ENCODE assay signal across 8 cellular contexts in the genomic region with DNA sequence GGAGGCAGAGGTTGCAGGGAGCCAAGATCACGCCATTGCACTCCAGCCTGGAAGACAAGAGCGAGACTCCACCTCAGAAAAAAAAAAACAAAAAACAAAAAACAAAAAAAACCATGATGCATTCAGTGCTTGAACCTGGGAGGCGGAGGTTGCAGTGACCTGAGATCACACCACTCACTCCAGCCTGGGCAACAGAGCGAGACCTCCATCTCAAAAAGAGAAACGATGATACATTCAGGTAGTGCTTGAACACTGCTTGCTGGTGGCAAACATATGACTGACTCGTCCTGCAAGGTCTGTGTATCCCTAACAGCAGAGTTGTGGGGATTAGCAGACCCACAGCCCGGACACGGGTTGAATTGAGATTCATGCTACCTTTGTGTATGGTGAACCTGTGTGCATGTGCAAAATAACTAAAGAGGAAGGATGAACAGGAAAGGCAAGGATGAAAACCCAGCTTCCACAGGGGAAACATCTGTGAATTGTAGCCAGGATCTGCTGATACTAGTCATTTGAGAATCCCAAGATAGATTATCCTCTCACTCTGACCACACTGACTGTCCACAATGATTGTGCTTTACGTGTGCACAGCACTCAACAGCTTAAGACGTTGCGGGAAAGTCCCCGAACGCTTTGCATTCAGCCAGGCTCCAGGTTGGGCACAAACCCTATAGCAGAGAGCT. TPM values are rescaled to one million over a fixed set of nuclear protein-coding genes. Genes with fewer than 3 reads are reported as not detected.
DNase-seq lines count a peak whose midpoint lies in the region; ATAC-seq and TF ChIP-seq lines count a peak whose summit lies in the region.

No MANE protein-coding gene starts in this region.

- no peak for TF ChIP-seq CTCF in sigmoid colon (IDR thresholded peaks at IDR 0.05)

- H3K9me3 ChIP-seq in sigmoid colon, result no peaks in the 10 kb centered on the region

- intact Hi-C loops in sigmoid colon (cut with DNase I), result no loop called here

- H3K27me3 ChIP-seq in sigmoid colon, result no peaks in the 10 kb centered on the region

- TF ChIP-seq EP300 in sigmoid colon (IDR thresholded peaks at IDR 0.05), result no peak

- H3K4me1 ChIP-seq in sigmoid colon, result peaks cover 0 to 100% (median 95%) of the 10 kb centered on the region in 4 donors

- WGBS in sigmoid colon, 2 donors, result 67 to 71% methylated on average over 13 of the region's 13 CpGs

- no peak overlapping the region for H3K4me3 ChIP-seq in sigmoid colon

- peak; percentile 54 for ATAC-seq in HG02884 (IDR thresholded peaks at IDR 0.05; ENCODE audit: unreplicated experiment)

- no peaks in the 10 kb centered on the region for H3K36me3 ChIP-seq in sigmoid colon

- TF ChIP-seq POLR2A in sigmoid colon (IDR thresholded peaks at IDR 0.05), result no peak

- DNase-seq in NCI-H2107 treated with DMSO at 0.1 percent for 48 hours (lab: John Stamatoyannopoulos, UW; ENCODE audit: unreplicated experiment) (peak; percentile 33), NCI-H2107 (lab: John Stamatoyannopoulos, UW) (no peak), sigmoid colon (no peak), inferior parietal cortex (ENCODE audit: extremely low spot score) (no peak), NOMO-1 (lab: John Stamatoyannopoulos, UW; ENCODE audit: unreplicated experiment in 2 of 2) (no peak), nucleus accumbens (lab: John Stamatoyannopoulos, UW) (no peak)

- H3K27ac ChIP-seq in angular gyrus (ENCODE audit: low read depth, low read length) (peak overlapping the region; percentile 75), sigmoid colon (peak overlapping the region; percentile 82 to 100 (median 97))

RNA-seq across cellular contexts. Expression of a gene that starts 52.4 kb away (rescaled TPM):
- 10 to 100 TPM in 3 of 4 donors, 1 to 10 TPM in 1; 9.5 to 15.1 (median 13.3) TPM for total RNA-seq in sigmoid colon
- polyA plus RNA-seq in sigmoid colon, result 10 to 100 TPM; 16.6 to 43.9 (median 17.4) TPM

RNA-seq across cellular contexts. Expression of a gene that starts 53.0 kb away (rescaled TPM):
- 10 to 100 TPM; 29.5 to 64.0 (median 33.7) TPM for total RNA-seq in sigmoid colon
- 10 to 100 TPM in 2 of 3 donors, 1 to 10 TPM in 1; 3.0 to 20.0 (median 11.4) TPM for polyA plus RNA-seq in sigmoid colon
